In the genomic region with DNA sequence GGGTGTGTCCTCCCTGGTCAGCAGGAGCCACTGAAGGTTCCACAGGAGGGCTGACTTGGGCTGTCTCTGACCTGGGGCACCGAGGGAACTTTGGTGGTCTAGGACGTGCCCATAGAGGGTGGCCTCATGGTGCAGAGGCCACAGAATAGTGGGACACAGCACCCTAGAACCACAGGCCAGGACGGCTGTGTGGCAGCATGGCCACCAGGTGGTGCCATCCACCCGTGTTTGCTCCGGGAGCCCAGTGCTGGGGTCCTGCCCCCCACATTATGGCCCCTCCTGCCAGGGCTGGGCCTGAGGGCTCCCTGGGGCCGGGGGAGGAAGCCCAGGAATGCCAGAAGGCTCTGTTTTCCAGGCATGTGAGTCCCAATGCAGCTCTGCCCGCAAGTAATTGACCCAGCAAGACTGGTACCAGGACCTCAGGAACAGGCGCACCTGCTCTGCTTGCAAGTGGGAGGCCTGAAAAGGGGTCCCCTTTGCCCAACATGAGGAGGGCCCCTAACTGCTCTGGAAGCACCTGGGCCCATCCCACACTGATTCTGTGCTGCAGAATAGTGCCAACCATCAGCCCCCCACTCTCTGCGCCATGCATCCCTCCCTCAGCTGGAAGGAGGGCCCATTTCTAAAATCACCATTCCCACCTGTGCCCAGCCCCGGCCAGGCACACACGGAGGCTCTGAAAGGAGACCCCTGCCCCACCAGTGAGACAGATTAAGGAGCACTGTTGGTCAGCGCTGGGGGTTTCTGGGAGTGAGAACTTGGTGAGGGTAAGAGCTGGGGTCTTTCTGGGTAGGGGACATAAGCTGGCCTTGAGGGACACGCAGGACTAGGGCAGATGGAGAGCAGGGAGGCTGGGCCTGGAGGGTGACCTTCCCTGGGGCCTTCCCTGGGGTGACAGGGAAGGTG, we compare ENCODE assay signal across 8 cellular contexts.
DNase-seq lines count a peak whose midpoint lies in the region; ATAC-seq and TF ChIP-seq lines count a peak whose summit lies in the region.
"Not testable (repeated sequence)": the region's sequence is repeated elsewhere in the genome, so short reads cannot be mapped to it uniquely, and the experiment has no call there.

No MANE protein-coding gene starts in this region.

- not testable (repeated sequence) for H3K9me3 Mint-ChIP-seq in naive thymus-derived CD4-positive, alpha-beta T cell; stimulated activated naive CD8-positive, alpha-beta T cell treated with anti-CD3 and anti-CD28 coated beads, Interleukin-15, amount 100 ng/mL, for 72 hours

- not testable (repeated sequence) for H3K27me3 Mint-ChIP-seq in naive thymus-derived CD4-positive, alpha-beta T cell; stimulated activated naive CD8-positive, alpha-beta T cell treated with anti-CD3 and anti-CD28 coated beads, Interleukin-15, amount 100 ng/mL, for 72 hours

- H3K4me3 Mint-ChIP-seq in naive thymus-derived CD4-positive, alpha-beta T cell; stimulated activated naive CD8-positive, alpha-beta T cell treated with anti-CD3 and anti-CD28 coated beads, Interleukin-15, amount 100 ng/mL, for 72 hours: not testable (repeated sequence)

- TF ChIP-seq CTCF in BE2C (IDR thresholded peaks at IDR 0.05; ENCODE audit: low read depth, low read length) = peak; percentile 74
- TF ChIP-seq CTCF in GM20000 (IDR thresholded peaks at IDR 0.05; ENCODE audit: extremely low read depth, missing control alignments) = peak; percentile 78
- peak in 2 of 3 donors; percentile 17 to 27 for TF ChIP-seq CTCF in breast epithelium (IDR thresholded peaks at IDR 0.05)
- peak; percentile 74 for TF ChIP-seq CTCF in cardiac muscle cell (IDR thresholded peaks at IDR 0.05; ENCODE audit: low read depth, low read length)

- peak; percentile 48 for ATAC-seq in naive thymus-derived CD4-positive, alpha-beta T cell
- ATAC-seq in stimulated activated naive CD8-positive, alpha-beta T cell treated with anti-CD3 and anti-CD28 coated beads, Interleukin-15, amount 100 ng/mL, for 72 hours = peak; percentile 48

- H3K27me3 ChIP-seq in BE2C; breast epithelium; cardiac muscle cell; naive thymus-derived CD4-positive, alpha-beta T cell (ENCODE audit: control insufficient read depth in 2 of 2, insufficient read depth in 2 of 2, low read length in 2 of 2): not testable (repeated sequence)

- not testable (repeated sequence) for H3K27ac Mint-ChIP-seq in naive thymus-derived CD4-positive, alpha-beta T cell; stimulated activated naive CD8-positive, alpha-beta T cell treated with anti-CD3 and anti-CD28 coated beads, Interleukin-15, amount 100 ng/mL, for 72 hours

- not testable (repeated sequence) for H3K4me1 Mint-ChIP-seq in naive thymus-derived CD4-positive, alpha-beta T cell; stimulated activated naive CD8-positive, alpha-beta T cell treated with anti-CD3 and anti-CD28 coated beads, Interleukin-15, amount 100 ng/mL, for 72 hours

- CTCF ChIA-PET in naive thymus-derived CD4-positive, alpha-beta T cell (lab: Charles Lee) = not testable (repeated sequence)

- H3K4me1 ChIP-seq in BE2C; breast epithelium; cardiac muscle cell (ENCODE audit: low read depth); naive thymus-derived CD4-positive, alpha-beta T cell (ENCODE audit: control insufficient read depth in 2 of 2, insufficient read depth in 2 of 2, low read length in 2 of 2): not testable (repeated sequence)

- H3K27ac ChIP-seq in breast epithelium; cardiac muscle cell; naive thymus-derived CD4-positive, alpha-beta T cell (ENCODE audit: low read depth, low read length): not testable (repeated sequence)

- not testable (repeated sequence) for H3K4me3 ChIP-seq in BE2C (ENCODE audit: low read depth, low read length); breast epithelium; cardiac muscle cell; naive thymus-derived CD4-positive, alpha-beta T cell (ENCODE audit: low read length)

- POLR2A ChIA-PET in naive thymus-derived CD4-positive, alpha-beta T cell (lab: Charles Lee) = not testable (repeated sequence)

- not testable (repeated sequence) for H3K9me3 ChIP-seq in BE2C; breast epithelium; cardiac muscle cell (ENCODE audit: low read depth); naive thymus-derived CD4-positive, alpha-beta T cell (ENCODE audit: control insufficient read depth in 2 of 3, low read length in 3 of 3)

- not testable (repeated sequence) for H3K36me3 Mint-ChIP-seq in naive thymus-derived CD4-positive, alpha-beta T cell

- H3K36me3 ChIP-seq in BE2C; breast epithelium; cardiac muscle cell; naive thymus-derived CD4-positive, alpha-beta T cell (ENCODE audit: control insufficient read depth in 2 of 3, insufficient read depth in 3 of 3, low read length in 3 of 3): not testable (repeated sequence)

- DNase-seq in BE2C (peak; percentile 61), GM20000 (ENCODE audit: low spot score) (peak; percentile 74), NCI-H82 (lab: John Stamatoyannopoulos, UW) (peak; percentile 43), breast epithelium (ENCODE audit: low spot score in 2 of 2) (peak in 1 of 2 donors; percentile 35), cardiac muscle cell (ENCODE audit: low read depth in 1 of 2, low spot score in 1 of 2) (peak; percentile 15 to 37)
- peak; percentile 29 to 39 for DNase-seq in activated CD4-positive, alpha-beta T cell treated with anti-CD3 and anti-CD28 coated beads, Interleukin-2, amount 50 U/mL, for 48 hours
- DNase-seq in naive thymus-derived CD4-positive, alpha-beta T cell = peak in 1 of 9 donors; percentile 20
- peak in 1 of 2 donors; percentile 24 for DNase-seq in stimulated activated naive CD8-positive, alpha-beta T cell treated with anti-CD3 and anti-CD28 coated beads, Interleukin-15, amount 100 ng/mL, for 72 hours

- not testable (repeated sequence) for TF ChIP-seq POLR2A in breast epithelium (IDR thresholded peaks at IDR 0.05)

- intact Hi-C loops in breast epithelium (cut with DNase I; ENCODE audit: low total_unique reads); naive thymus-derived CD4-positive, alpha-beta T cell (cut with micrococcal nuclease): not testable (repeated sequence)

Comparison
In these comparisons a context has a peak if more than half of its experiments do, and no peak if none do; other contexts are left out.
1. CTCF ChIP-seq: peak in every context shown above with its lines; median percentile 78 in GM20000; 74 in BE2C; 74 in cardiac muscle cell; 22 in breast epithelium.